ENCODE assay signal across 8 cellular contexts in genomic region chr22:36026741-36027140, GRCh38. TPM values are rescaled to one million over a fixed set of nuclear protein-coding genes. Genes with fewer than 3 reads are reported as not detected.
DNase-seq lines count a peak whose midpoint lies in the region; ATAC-seq, FAIRE-seq and TF ChIP-seq lines count a peak whose summit lies in the region.

No MANE protein-coding gene starts in this region.

- H3K36me3 ChIP-seq in BLaER1 (no peaks in the 10 kb centered on the region), ectodermal cell (ENCODE audit: control insufficient read depth, insufficient read depth, low read length) (no peaks in the 10 kb centered on the region)

- FAIRE-seq in D721Med (lab: Jason Lieb, UNC), result no peak

- TF ChIP-seq POLR2A in erythroblast (IDR thresholded peaks at IDR 0.05; ENCODE audit: low read length), result no peak

- peaks cover 39% of the 10 kb centered on the region for H3K4me1 ChIP-seq in BLaER1
- H3K4me1 ChIP-seq in ectodermal cell (ENCODE audit: control insufficient read depth, insufficient read depth, low read length), result peaks cover 9% of the 10 kb centered on the region

- H3K9ac ChIP-seq in BLaER1, result no peak overlapping the region

- H3K27ac ChIP-seq in BLaER1, result no peak overlapping the region
- no peak overlapping the region for H3K27ac ChIP-seq in ectodermal cell (ENCODE audit: insufficient read depth, low read depth, low read length, poor library complexity, severe bottlenecking)

- 0 out of 2 replicates have a peak, but pooled peaks cover 5% of the 10 kb centered on the region for H4K20me1 ChIP-seq in BLaER1

- H3K36me3 Mint-ChIP-seq in nephron progenitor cell (ENCODE audit: low read depth), result peaks cover 17% of the 10 kb centered on the region

- TF ChIP-seq CTCF in nephron progenitor cell (IDR thresholded peaks at IDR 0.05) (no peak), D721Med (IDR thresholded peaks at IDR 0.05; ENCODE audit: insufficient read depth, missing control alignments) (no peak)

- peak overlapping the region; percentile 71 for H3K27ac Mint-ChIP-seq in nephron progenitor cell

- peak overlapping the region; percentile 95 for H3K4me3 Mint-ChIP-seq in nephron progenitor cell

- H3K27me3 Mint-ChIP-seq in nephron progenitor cell (ENCODE audit: low read depth, poor library complexity), result no peaks in the 10 kb centered on the region

- H3K27me3 ChIP-seq in BLaER1, result peaks cover 24% of the 10 kb centered on the region
- H3K27me3 ChIP-seq in ectodermal cell (ENCODE audit: control insufficient read depth, insufficient read depth, low read length, poor library complexity, severe bottlenecking), result no peaks in the 10 kb centered on the region

- peaks cover 66% of the 10 kb centered on the region for H3K4me1 Mint-ChIP-seq in nephron progenitor cell

- peak; percentile 37 for DNase-seq in LHCN-M2 (ENCODE audit: low read depth)
- DNase-seq in nephron progenitor cell, result no peak
- no peak for DNase-seq in erythroblast (lab: John Stamatoyannopoulos, UW)
- DNase-seq in NCI-H345 (lab: John Stamatoyannopoulos, UW), result no peak
- no peak for DNase-seq in D721Med (ENCODE audit: insufficient read length, low spot score)

- ATAC-seq in HG02973 (IDR thresholded peaks at IDR 0.05; ENCODE audit: unreplicated experiment), result no peak

- H3K9me3 Mint-ChIP-seq in nephron progenitor cell, result peaks cover 3% of the 10 kb centered on the region

- H3K9me3 ChIP-seq in BLaER1 (no peaks in the 10 kb centered on the region), ectodermal cell (ENCODE audit: control insufficient read depth, low read length) (no peaks in the 10 kb centered on the region)

- H3K4me2 ChIP-seq in BLaER1, result peak overlapping the region; percentile 94

- H3K4me3 ChIP-seq in BLaER1 (no peak overlapping the region), ectodermal cell (ENCODE audit: insufficient read depth, low read depth, low read length) (peak overlapping the region; percentile 83)

RNA-seq across cellular contexts. Expression of gene RBFOX2, which starts 1.9 kb away (rescaled TPM):
- 97.6 and 116 TPM in 2 replicates for total RNA-seq in LHCN-M2 (2014; rRNA removed)
- 75.9 TPM for polyA plus RNA-seq in LHCN-M2 (2012)
- polyA plus RNA-seq in ectodermal cell (2013, experiment 1 of 4), result 159 TPM
- 170 TPM for polyA plus RNA-seq in ectodermal cell (2013, experiment 2 of 4)
- 126 TPM for polyA plus RNA-seq in ectodermal cell (2013, experiment 3 of 4)
- 142 TPM for polyA plus RNA-seq in ectodermal cell (2013, experiment 4 of 4)
